In the genomic region with DNA sequence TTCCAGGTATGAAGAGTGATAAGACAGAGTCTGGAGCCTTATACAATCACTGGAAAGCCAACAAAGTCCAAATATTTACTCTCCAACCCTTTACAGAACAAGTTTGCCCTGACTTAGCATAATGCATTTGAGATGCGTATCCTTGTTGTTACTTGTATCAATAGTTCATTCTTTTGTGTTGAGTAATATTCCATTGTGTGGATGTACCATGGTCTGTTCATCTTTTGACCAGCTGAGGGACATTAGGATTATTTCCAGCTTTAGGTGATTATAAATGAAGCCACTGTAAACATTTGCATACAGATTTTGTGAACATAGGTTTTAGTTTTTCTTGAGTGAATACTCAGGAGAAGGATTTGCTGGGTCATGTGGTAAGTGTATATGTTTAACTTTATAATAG, we compare ENCODE assay signal across 16 cellular contexts. TPM values are rescaled to one million over a fixed set of nuclear protein-coding genes. Genes with fewer than 3 reads are reported as not detected.
DNase-seq lines count a peak whose midpoint lies in the region; ATAC-seq and TF ChIP-seq lines count a peak whose summit lies in the region.
"Had no signal": no experiment of that assay in that cellular context is flagged by ENCODE, and none has a peak within 500 bp of the region (broad histone marks: within the 10 kb centered on the region; RNA-seq: fewer than 3 reads in every experiment).

No MANE protein-coding gene starts in this region.

- H3K4me3 ChIP-seq in HCT116 (replicated peaks in 1 of 2; ENCODE audit: low read depth in 1 of 2, low read length in 2 of 2), result no peak overlapping the region
- H3K4me3 ChIP-seq in stomach, result no peak overlapping the region
- H3K4me3 ChIP-seq: BLaER1, HAP-1 had no signal

- peaks cover 92% of the 10 kb centered on the region for H3K36me3 Mint-ChIP-seq in activated T-cell treated with anti-CD3 and anti-CD28 coated beads, Interleukin-2, amount 50 U/mL, for 24 hours (ENCODE audit: low read depth)
- peaks cover 7% of the 10 kb centered on the region for H3K36me3 Mint-ChIP-seq in T-helper 17 cell (ENCODE audit: low read depth)

- H3K4me2 ChIP-seq in HCT116 (ENCODE audit: low read length), result no peak overlapping the region
- H3K4me2 ChIP-seq: BLaER1 had no signal

- POLR2A ChIA-PET in HCT116 (lab: Charles Lee), result no interaction called here

- H3K4me3 Mint-ChIP-seq in activated T-cell treated with anti-CD3 and anti-CD28 coated beads, Interleukin-2, amount 50 U/mL, for 24 hours, result no peak overlapping the region
- no peak overlapping the region for H3K4me3 Mint-ChIP-seq in T-helper 17 cell
- H3K4me3 Mint-ChIP-seq: CD14-positive monocyte; CD4-positive, alpha-beta memory T cell; IgD-negative memory B cell had no signal

- no peaks in the 10 kb centered on the region for H3K27me3 ChIP-seq in HCT116 (ENCODE audit: insufficient read depth, low read length)
- H3K27me3 ChIP-seq in stomach, result no peaks in the 10 kb centered on the region
- H3K27me3 ChIP-seq: BLaER1 had no signal

- H3K79me2 ChIP-seq in HCT116 (ENCODE audit: insufficient read depth, low read length), result peaks cover 91% of the 10 kb centered on the region

- no peaks in the 10 kb centered on the region for H3K9me3 ChIP-seq in HCT116 (ENCODE audit: control insufficient read depth in 1 of 2, insufficient read depth in 1 of 2, low read depth in 1 of 2, low read length in 2 of 2)
- no peaks in the 10 kb centered on the region for H3K9me3 ChIP-seq in T-helper 17 cell (ENCODE audit: control insufficient read depth, low read length, poor library complexity, severe bottlenecking)
- H3K9me3 ChIP-seq in stomach, result no peaks in the 10 kb centered on the region

- BruUV-seq in HCT116 (replicated peaks; lab: Mats Ljungman, UMichigan), result TSS peak; percentile 5

- H4K20me1 ChIP-seq in HCT116 (ENCODE audit: insufficient read depth), result peaks cover 19% of the 10 kb centered on the region; the same call in 1 of the 2 replicates

- no peaks in the 10 kb centered on the region for H3K9me3 Mint-ChIP-seq in activated T-cell treated with anti-CD3 and anti-CD28 coated beads, Interleukin-2, amount 50 U/mL, for 24 hours
- H3K9me3 Mint-ChIP-seq: CD14-positive monocyte, IgD-negative memory B cell had no signal

- TF ChIP-seq POLR2A in HCT116 (IDR thresholded peaks at IDR 0.05; ENCODE audit: borderline replicate concordance, extremely low read depth, insufficient read depth, insufficient read length) (no peak), stomach (IDR thresholded peaks at IDR 0.05) (no peak)

- 27 to 60% (median 44%) methylated on average over 1 of the region's 1 CpG for WGBS in stomach, 5 donors

- no peaks in the 10 kb centered on the region for H3K9me2 ChIP-seq in HCT116 (ENCODE audit: insufficient read depth)

- TF ChIP-seq CTCF in HCT116 (IDR thresholded peaks at IDR 0.05 in 2 of 3, conservative IDR thresholded peaks at IDR 0.05 in 1 of 3; ENCODE audit: borderline replicate concordance in 1 of 3, insufficient read depth in 1 of 3, low read depth in 2 of 3, low read length in 2 of 3) (no peak), stomach (IDR thresholded peaks at IDR 0.05) (no peak)

- no peak overlapping the region for H3K27ac ChIP-seq in HCT116 (ENCODE audit: low read depth, low read length)
- peak overlapping the region in 3 of 5 donors; percentile 7 to 52 (median 42) for H3K27ac ChIP-seq in stomach
- H3K27ac ChIP-seq: BLaER1 had no signal

- H3K27me3 Mint-ChIP-seq in activated T-cell treated with anti-CD3 and anti-CD28 coated beads, Interleukin-2, amount 50 U/mL, for 24 hours, result no peaks in the 10 kb centered on the region
- no peaks in the 10 kb centered on the region for H3K27me3 Mint-ChIP-seq in T-helper 17 cell
- H3K27me3 Mint-ChIP-seq: CD4-positive, alpha-beta memory T cell; IgD-negative memory B cell had no signal

- no peak for ATAC-seq in HCT116
- no peak for ATAC-seq in T-helper 17 cell
- ATAC-seq in GM18873 (IDR thresholded peaks at IDR 0.05; ENCODE audit: low FRiP score, unreplicated experiment), result no peak

- no peak for TF ChIP-seq RAD21 in HCT116 (IDR thresholded peaks at IDR 0.05; ENCODE audit: low read depth)

- H3K36me3 ChIP-seq in HCT116 (ENCODE audit: control insufficient read depth in 1 of 2, insufficient read depth in 2 of 2, low read length in 2 of 2) (peaks cover 24 to 46% of the 10 kb centered on the region in 2 experiments), stomach (peaks cover 27 to 89% (median 76%) of the 10 kb centered on the region in 4 donors)

- no peak overlapping the region for H2AFZ ChIP-seq in HCT116 (ENCODE audit: low read depth, low read length, poor library complexity, severe bottlenecking)

- intact Hi-C loops in HCT116 (cut with micrococcal nuclease), result no loop called here
- intact Hi-C loops in stomach (cut with DNase I; ENCODE audit: low total_unique reads), result no loop called here

- CTCF ChIA-PET in HCT116 (lab: Charles Lee), result no interaction called here

- TF ChIP-seq EP300 in stomach (IDR thresholded peaks at IDR 0.05), result no peak

- RAD21 ChIA-PET in HCT116 (lab: Charles Lee; ENCODE audit: low non-redundant PET in 1 of 2, low total read pairs in 2 of 2, uncharacterized antibody in 2 of 2, unreplicated experiment in 2 of 2), result no interaction called here

- no peak overlapping the region for H3K9ac ChIP-seq in HCT116 (ENCODE audit: low read length)
- H3K9ac ChIP-seq: BLaER1 had no signal

- H3K4me1 Mint-ChIP-seq in activated T-cell treated with anti-CD3 and anti-CD28 coated beads, Interleukin-2, amount 50 U/mL, for 24 hours (ENCODE audit: low read depth), result peaks cover 30% of the 10 kb centered on the region
- peaks cover 23% of the 10 kb centered on the region for H3K4me1 Mint-ChIP-seq in T-helper 17 cell

- H3K4me1 ChIP-seq in HCT116 (ENCODE audit: control insufficient read depth in 1 of 2, insufficient read depth in 2 of 2, low read length in 2 of 2) (peaks cover 0 to 5% of the 10 kb centered on the region in 2 experiments; a peak in 2 of 4 replicates), stomach (peaks cover 8 to 52% (median 35%) of the 10 kb centered on the region in 4 donors)
- H3K4me1 ChIP-seq: HAP-1 had no signal

- DNase-seq in activated T-cell treated with anti-CD3 and anti-CD28 coated beads, Interleukin-2, amount 50 U/mL, for 24 hours, result no peak
- no peak for DNase-seq in activated T-cell treated with anti-CD3 and anti-CD28 coated beads, Interleukin-2, amount 50 U/mL, for 1 hour
- DNase-seq in HCT116 (ENCODE audit: low read depth, low spot score) (no peak), T-helper 17 cell (no peak), stomach (no peak), RPMI8226 (no peak)
- DNase-seq: 8988T; Calu3; CD4-positive, alpha-beta memory T cell; DMS79 treated with DMSO at 0.1 percent for 48 hours; GF-D8 had no signal

- peak overlapping the region; percentile 22 for H3K27ac Mint-ChIP-seq in activated T-cell treated with anti-CD3 and anti-CD28 coated beads, Interleukin-2, amount 50 U/mL, for 24 hours
- H3K27ac Mint-ChIP-seq in T-helper 17 cell, result peak overlapping the region; percentile 16
- H3K27ac Mint-ChIP-seq: CD4-positive, alpha-beta memory T cell had no signal

TF ChIP-seq in HCT116, 20 proteins besides CTCF, POLR2A, EP300 and RAD21:
- TF ChIP-seq EGR1 (IDR thresholded peaks at IDR 0.05; ENCODE audit: low read depth) (no peak), REST (IDR thresholded peaks at IDR 0.05; ENCODE audit: low read depth) (no peak), ZNF274 (IDR thresholded peaks at IDR 0.05; ENCODE audit: low read depth, low read length) (no peak), TCF7L2 (IDR thresholded peaks at IDR 0.05; ENCODE audit: borderline replicate concordance, extremely low read depth, insufficient read depth, insufficient read length) (no peak)
- TF ChIP-seq, protein P1, sequence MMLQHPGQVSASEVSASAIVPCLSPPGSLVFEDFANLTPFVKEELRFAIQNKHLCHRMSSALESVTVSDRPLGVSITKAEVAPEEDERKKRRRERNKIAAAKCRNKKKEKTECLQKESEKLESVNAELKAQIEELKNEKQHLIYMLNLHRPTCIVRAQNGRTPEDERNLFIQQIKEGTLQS (IDR thresholded peaks at IDR 0.05), result no peak

RNA-seq across cellular contexts. Expression of gene SDHAF2, which starts 9.7 kb away (rescaled TPM):
- total RNA-seq in HCT116 (2021; ENCODE audit: unreplicated experiment) (34.0 TPM), T-helper 17 cell (10 to 100 TPM; 31.1 to 32.7 TPM), stomach (100 to 1,000 TPM in 1 of 5 donors, 10 to 100 TPM in 4; 11.6 to 125 (median 40.6) TPM)
- polyA plus RNA-seq in HCT116 (2012), result 32.8 and 36.5 TPM in 2 replicates
- 10 to 100 TPM; 36.6 to 53.9 (median 43.7) TPM for polyA plus RNA-seq in stomach

RNA-seq across cellular contexts. Expression of gene CPSF7, which starts 9.8 kb away (rescaled TPM):
- total RNA-seq in HCT116 (2021; ENCODE audit: unreplicated experiment) (110 TPM), T-helper 17 cell (100 to 1,000 TPM in 1 of 2 donors, 10 to 100 TPM in 1; 94.7 to 104 TPM), stomach (100 to 1,000 TPM in 1 of 5 donors, 10 to 100 TPM in 4; 22.3 to 249 (median 46.1) TPM)
- polyA plus RNA-seq in HCT116 (2012), result 48.9 and 58.1 TPM in 2 replicates
- 10 to 100 TPM; 21.7 to 33.0 (median 22.3) TPM for polyA plus RNA-seq in stomach

RNA-seq across cellular contexts. Expression of gene TMEM216, which starts 47.2 kb away (rescaled TPM):
- total RNA-seq in HCT116 (2021; ENCODE audit: unreplicated experiment), result 13.7 TPM
- polyA plus RNA-seq in HCT116 (2012), result 21.1 and 23.5 TPM in 2 replicates
- total RNA-seq in T-helper 17 cell, result 1 to 10 TPM; 5.1 to 5.9 TPM
- total RNA-seq in stomach, result 10 to 100 TPM; 12.3 to 35.6 (median 14.0) TPM
- polyA plus RNA-seq in stomach, result 10 to 100 TPM; 14.7 to 17.1 (median 15.7) TPM
